Comparison of ENCODE assay signal across 8 cellular contexts in the genomic region with DNA sequence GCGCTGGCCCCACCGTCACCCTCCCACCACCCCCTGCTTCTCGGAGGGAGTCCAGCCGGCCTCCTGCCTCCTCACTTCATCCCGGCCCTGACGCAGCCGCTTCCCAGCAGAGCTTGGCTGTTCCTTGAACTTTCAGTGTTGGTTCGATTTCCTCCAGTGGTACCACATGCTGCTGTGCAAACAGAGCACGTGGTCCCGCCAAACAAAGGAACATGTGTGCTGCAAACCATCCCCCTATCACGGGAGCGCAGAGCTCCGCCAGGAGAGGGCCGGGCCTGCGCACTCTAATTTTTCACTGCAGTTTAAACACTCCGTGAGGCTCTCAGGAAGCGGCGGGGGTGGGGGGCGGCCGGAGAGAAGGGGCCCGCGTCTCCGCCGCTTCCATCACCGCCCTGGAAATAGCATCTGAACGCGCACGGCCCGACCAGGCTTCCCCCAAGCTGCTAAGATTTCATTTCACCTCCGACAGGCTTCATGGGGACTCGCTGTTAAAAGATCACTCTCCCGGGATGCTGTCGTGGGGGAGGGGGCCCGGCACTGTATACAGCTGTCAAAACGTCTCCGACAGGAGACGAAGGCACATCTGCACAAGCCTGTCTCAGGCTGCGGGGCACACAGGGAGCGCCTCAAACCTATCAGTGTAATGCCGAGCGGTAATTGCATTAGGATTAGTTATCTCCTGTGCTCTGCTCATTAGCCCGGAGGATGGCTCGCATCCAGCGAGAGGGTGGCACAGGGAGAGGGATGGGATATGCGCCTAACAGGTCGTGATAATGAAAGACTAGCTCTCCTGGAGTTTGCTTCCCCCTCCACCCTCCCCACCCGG.
DNase-seq lines count a peak whose midpoint lies in the region; ATAC-seq, FAIRE-seq and TF ChIP-seq lines count a peak whose summit lies in the region.

No MANE protein-coding gene starts in this region.

- peaks cover 7% of the 10 kb centered on the region for H3K4me1 ChIP-seq in astrocyte (ENCODE audit: insufficient read depth, low read length)
- H3K4me1 ChIP-seq in hepatocyte (ENCODE audit: insufficient read depth) = peaks cover 16% of the 10 kb centered on the region

- no peaks in the 10 kb centered on the region for H3K36me3 ChIP-seq in astrocyte (ENCODE audit: insufficient read depth, low read length)
- no peaks in the 10 kb centered on the region for H3K36me3 ChIP-seq in hepatocyte (replicated peaks; ENCODE audit: insufficient read depth, low read depth)

- TF ChIP-seq CTCF in astrocyte (IDR thresholded peaks at IDR 0.05; ENCODE audit: insufficient read depth, low read depth, low read length) (no peak), hepatocyte (IDR thresholded peaks at IDR 0.05; ENCODE audit: poor library complexity) (no peak)

- DNase-seq in Ammon's horn (ENCODE audit: low spot score) = peak; percentile 97
- peak; percentile 53 for DNase-seq in NCI-H128 (lab: John Stamatoyannopoulos, UW; ENCODE audit: unreplicated experiment)
- DNase-seq in astrocyte (ENCODE audit: low read depth) = peak; percentile 95
- DNase-seq in hepatocyte (ENCODE audit: low spot score) = peak; percentile 90
- DNase-seq in posterior vena cava (ENCODE audit: low spot score) = peak; percentile 94
- no peak for DNase-seq in HK-2 (ENCODE audit: unreplicated experiment)
- DNase-seq in H4 (ENCODE audit: low spot score) = no peak

- ATAC-seq in HG02852 (IDR thresholded peaks at IDR 0.05; ENCODE audit: unreplicated experiment) = no peak

- no peaks in the 10 kb centered on the region for H3K36me3 Mint-ChIP-seq in astrocyte (ENCODE audit: low read depth, unreplicated experiment)

- FAIRE-seq in astrocyte (lab: Jason Lieb, UNC) = peak; percentile 29

- intact Hi-C loops in posterior vena cava (cut with DNase I) = loop anchor here in 1 of 2 donors (10.0 kb wide), 1 partner anchor 58 kb away; no protein-coding TSS in a partner anchor

- H3K27me3 ChIP-seq in astrocyte (ENCODE audit: insufficient read depth, low read length) (no peaks in the 10 kb centered on the region), hepatocyte (no peaks in the 10 kb centered on the region)

- H3K4me1 Mint-ChIP-seq in astrocyte (ENCODE audit: low read depth, unreplicated experiment) = peaks cover 4% of the 10 kb centered on the region

- no peaks in the 10 kb centered on the region for H3K27me3 Mint-ChIP-seq in astrocyte (ENCODE audit: low read depth, unreplicated experiment)

- no peaks in the 10 kb centered on the region for H3K9me3 ChIP-seq in astrocyte (ENCODE audit: insufficient read depth, low read depth, low read length)
- no peaks in the 10 kb centered on the region for H3K9me3 ChIP-seq in hepatocyte (ENCODE audit: low read depth)

- peak overlapping the region; percentile 80 for H3K4me3 Mint-ChIP-seq in astrocyte (ENCODE audit: unreplicated experiment)

- H3K27ac ChIP-seq in astrocyte (ENCODE audit: low read depth, low read length) (peak overlapping the region; percentile 51), hepatocyte (peak overlapping the region; percentile 96)

- 2% methylated on average over 47 of the region's 47 CpGs for WGBS in hepatocyte (ENCODE audit: low lambda C conversion rate, missing lambda C conversion rate)

- peak overlapping the region; percentile 92 for H3K4me2 ChIP-seq in astrocyte (ENCODE audit: low read length)
- H3K4me2 ChIP-seq in hepatocyte = peak overlapping the region; percentile 83

- peak overlapping the region; percentile 65 for H3K4me3 ChIP-seq in astrocyte (ENCODE audit: insufficient read depth, low read depth, low read length)
- H3K4me3 ChIP-seq in hepatocyte = peak overlapping the region; percentile 49

- no peaks in the 10 kb centered on the region for H3K9me3 Mint-ChIP-seq in astrocyte (ENCODE audit: unreplicated experiment)

- peak overlapping the region; percentile 67 for H3K27ac Mint-ChIP-seq in astrocyte (ENCODE audit: unreplicated experiment)

- H2AFZ ChIP-seq in astrocyte (ENCODE audit: low read depth, low read length) = peak overlapping the region; percentile 67
- H2AFZ ChIP-seq in hepatocyte = peak overlapping the region; percentile 38

- H4K20me1 ChIP-seq in astrocyte (ENCODE audit: insufficient read depth, low read length) (no peaks in the 10 kb centered on the region), hepatocyte (ENCODE audit: insufficient read depth, poor library complexity, severe bottlenecking) (no peaks in the 10 kb centered on the region)

- H3K9me2 ChIP-seq in hepatocyte (replicated peaks; ENCODE audit: insufficient read depth) = no peaks in the 10 kb centered on the region

- H3K79me2 ChIP-seq in astrocyte (ENCODE audit: insufficient read depth, low read length) = no peaks in the 10 kb centered on the region
- no peaks in the 10 kb centered on the region for H3K79me2 ChIP-seq in hepatocyte

- peak overlapping the region; percentile 80 for H3K9ac ChIP-seq in astrocyte (ENCODE audit: low read length)

Comparison
In these comparisons a context has a peak if more than half of its experiments do, and no peak if none do; other contexts are left out.
1. DNase-seq: peak in Ammon's horn (single experiment), NCI-H128 (single experiment), astrocyte (single experiment), hepatocyte (single experiment) and posterior vena cava (single experiment); none in HK-2 (single experiment) and H4 (single experiment).